ENCODE assay signal across 16 cellular contexts in genomic region chr10:7518693-7519092, GRCh38.
DNase-seq lines count a peak whose midpoint lies in the region; ATAC-seq and TF ChIP-seq lines count a peak whose summit lies in the region.
"Had no signal": no experiment of that assay in that cellular context is flagged by ENCODE, and none has a peak within 500 bp of the region (broad histone marks: within the 10 kb centered on the region; RNA-seq: fewer than 3 reads in every experiment).

No MANE protein-coding gene starts in this region.

- no peak overlapping the region for H3K4me3 Mint-ChIP-seq in effector memory CD8-positive, alpha-beta T cell
- H3K4me3 Mint-ChIP-seq: B cell; CD4-positive, alpha-beta memory T cell had no signal

- H3K79me2 ChIP-seq in OCI-LY1 (ENCODE audit: insufficient read depth, low read length) = no peaks in the 10 kb centered on the region
- H3K79me2 ChIP-seq in osteoblast (ENCODE audit: insufficient read depth, low read length) = no peaks in the 10 kb centered on the region

- H3K27me3 ChIP-seq in BLaER1 treated with 17β-estradiol and CSF1 and Interleukin-3, amounts not matched to agents 10 nM and 100 nM = no peaks in the 10 kb centered on the region
- H3K27me3 ChIP-seq in OCI-LY1 (ENCODE audit: insufficient read depth, low read length) (no peaks in the 10 kb centered on the region), osteoblast (ENCODE audit: insufficient read depth, low read length) (no peaks in the 10 kb centered on the region)

- H3K4me1 Mint-ChIP-seq in effector memory CD8-positive, alpha-beta T cell (ENCODE audit: low read depth in 2 of 2) = peaks cover 11 to 26% of the 10 kb centered on the region in 2 donors

- H3K27me3 Mint-ChIP-seq in effector memory CD8-positive, alpha-beta T cell = no peaks in the 10 kb centered on the region
- H3K27me3 Mint-ChIP-seq: CD4-positive, alpha-beta memory T cell had no signal

- H2AFZ ChIP-seq in OCI-LY1 (ENCODE audit: low read length) (no peak overlapping the region), osteoblast (ENCODE audit: low read length) (no peak overlapping the region)

- DNase-seq in effector memory CD8-positive, alpha-beta T cell = no peak
- DNase-seq in ACHN (no peak), osteoblast (ENCODE audit: insufficient read length, low spot score, missing footprints) (no peak)
- DNase-seq: C1 segment of cervical spinal cord; Caco-2; CD4-positive, alpha-beta memory T cell; DMS153; DND-41; GOT3; H7; HCEC 1CT had no signal

- no peak overlapping the region for H3K4me3 ChIP-seq in BLaER1 treated with 17β-estradiol and CSF1 and Interleukin-3, amounts not matched to agents 10 nM and 100 nM
- H3K4me3 ChIP-seq in OCI-LY1 (ENCODE audit: low read depth, low read length, poor library complexity, severe bottlenecking) (no peak overlapping the region), osteoblast (ENCODE audit: insufficient read depth, low read length) (no peak overlapping the region)

- TF ChIP-seq CTCF in OCI-LY1 (IDR thresholded peaks at IDR 0.05; ENCODE audit: low read length) = no peak
- no peak for TF ChIP-seq CTCF in osteoblast (IDR thresholded peaks at IDR 0.05; ENCODE audit: extremely low read depth, low read depth, low read length)

- H3K27ac Mint-ChIP-seq in effector memory CD8-positive, alpha-beta T cell = peak overlapping the region; percentile 8 to 64

- no peaks in the 10 kb centered on the region for H3K9me2 ChIP-seq in OCI-LY1 (ENCODE audit: low read depth, low read length)

- H3K4me2 ChIP-seq in BLaER1 treated with 17β-estradiol and CSF1 and Interleukin-3, amounts not matched to agents 10 nM and 100 nM = peak overlapping the region in 6 of 11 experiments; percentile 32 to 53 (median 40); a peak in 7 of 22 replicates
- no peak overlapping the region for H3K4me2 ChIP-seq in OCI-LY1 (ENCODE audit: low read length)
- no peak overlapping the region for H3K4me2 ChIP-seq in osteoblast (ENCODE audit: insufficient read depth, low read length)

- no peaks in the 10 kb centered on the region for H3F3A ChIP-seq in OCI-LY1 (ENCODE audit: insufficient read depth, low read length)

- no peaks in the 10 kb centered on the region for H3K9me3 Mint-ChIP-seq in effector memory CD8-positive, alpha-beta T cell
- H3K9me3 Mint-ChIP-seq: CD4-positive, alpha-beta memory T cell had no signal

- H3K27ac ChIP-seq in BLaER1 treated with 17β-estradiol and CSF1 and Interleukin-3, amounts not matched to agents 10 nM and 100 nM = no peak overlapping the region
- peak overlapping the region; percentile 38 for H3K27ac ChIP-seq in OCI-LY1 (ENCODE audit: low read depth, low read length, poor library complexity, severe bottlenecking)
- H3K27ac ChIP-seq in temporal lobe (ENCODE audit: low read depth, low read length) = peak overlapping the region; percentile 37
- no peak overlapping the region for H3K27ac ChIP-seq in osteoblast (ENCODE audit: low read depth, low read length)

- no peaks in the 10 kb centered on the region for H3K36me3 ChIP-seq in BLaER1 treated with 17β-estradiol and CSF1 and Interleukin-3, amounts not matched to agents 10 nM and 100 nM
- H3K36me3 ChIP-seq in OCI-LY1 (ENCODE audit: insufficient read depth, low read length) (no peaks in the 10 kb centered on the region), osteoblast (ENCODE audit: insufficient read depth, low read length) (no peaks in the 10 kb centered on the region)

- no peaks in the 10 kb centered on the region for H4K20me1 ChIP-seq in BLaER1 treated with 17β-estradiol and CSF1 and Interleukin-3, amounts not matched to agents 10 nM and 100 nM
- H4K20me1 ChIP-seq in OCI-LY1 (ENCODE audit: insufficient read depth, low read length) = no peaks in the 10 kb centered on the region
- H4K20me1 ChIP-seq in osteoblast (ENCODE audit: insufficient read depth, low read length) = no peaks in the 10 kb centered on the region

- H3K36me3 Mint-ChIP-seq in effector memory CD8-positive, alpha-beta T cell (ENCODE audit: insufficient read depth) = no peaks in the 10 kb centered on the region
- H3K36me3 Mint-ChIP-seq: CD4-positive, alpha-beta memory T cell had no signal

- peaks cover 14 to 59% (median 43%) of the 10 kb centered on the region in 10 experiments; a peak in 17 of 20 replicates for H3K4me1 ChIP-seq in BLaER1 treated with 17β-estradiol and CSF1 and Interleukin-3, amounts not matched to agents 10 nM and 100 nM
- H3K4me1 ChIP-seq in OCI-LY1 (ENCODE audit: insufficient read depth, low read length, severe bottlenecking) (peaks cover 39% of the 10 kb centered on the region), osteoblast (ENCODE audit: insufficient read depth, low read length) (no peaks in the 10 kb centered on the region)
- H3K4me1 ChIP-seq: Caco-2 had no signal

- in situ Hi-C loops in ACHN (cut with HindIII; ENCODE audit: low pct_ligation_motif_present, low pct_unique_long_range_greater_than_20kb, low sequenced_read_pairs) = no loop called here

- H3K9me3 ChIP-seq in BLaER1 treated with 17β-estradiol and CSF1 and Interleukin-3, amounts not matched to agents 10 nM and 100 nM (replicated peaks in 1 of 11) = peaks cover 0 to 13% (median 3%) of the 10 kb centered on the region in 11 experiments; a peak in 6 of 22 replicates
- H3K9me3 ChIP-seq in OCI-LY1 (ENCODE audit: low read length) (no peaks in the 10 kb centered on the region; the same call in 1 of the 2 replicates), osteoblast (ENCODE audit: low read depth, low read length) (no peaks in the 10 kb centered on the region)
- H3K9me3 ChIP-seq: Caco-2 had no signal

- no peak overlapping the region for H3K9ac ChIP-seq in BLaER1 treated with 17β-estradiol and CSF1 and Interleukin-3, amounts not matched to agents 10 nM and 100 nM
- no peak overlapping the region for H3K9ac ChIP-seq in OCI-LY1 (ENCODE audit: low read length)

- ATAC-seq in effector memory CD8-positive, alpha-beta T cell (replicated peaks) = no peak
- no peak for ATAC-seq in HG02981 (IDR thresholded peaks at IDR 0.05; ENCODE audit: unreplicated experiment)

Comparison
In these comparisons a context has a peak if more than half of its experiments do, and no peak if none do; other contexts are left out.
1. H3K27ac ChIP-seq: peak in OCI-LY1 (single experiment) and temporal lobe (single experiment); none in BLaER1 treated with 17β-estradiol and CSF1 and Interleukin-3, amounts not matched to agents 10 nM and 100 nM (0 of 11) and osteoblast (single experiment).
2. H3K4me2 ChIP-seq: peak in BLaER1 treated with 17β-estradiol and CSF1 and Interleukin-3, amounts not matched to agents 10 nM and 100 nM (6 of 11); none in OCI-LY1 (single experiment) and osteoblast (single experiment).